Comparison of ENCODE assay signal across 19 cellular contexts in genomic region chr10:113473851-113474250, GRCh38.
A peak's percentile ranks its signal among the peaks of the same experiment; 100 is the strongest.
DNase-seq lines count a peak whose midpoint lies in the region; ATAC-seq and TF ChIP-seq lines count a peak whose summit lies in the region.
"Had no signal": no experiment of that assay in that cellular context is flagged by ENCODE, and none has a peak within 500 bp of the region (broad histone marks: within the 10 kb centered on the region; RNA-seq: fewer than 3 reads in every experiment).

No MANE protein-coding gene starts in this region.

- H3K4me3 Mint-ChIP-seq in osteocyte (ENCODE audit: unreplicated experiment) = no peak overlapping the region
- H3K4me3 Mint-ChIP-seq: activated naive CD8-positive, alpha-beta T cell treated with anti-CD3 and anti-CD28 coated beads, Interleukin-2, amount 10 ng/mL, durations not matched to agents 7 days and 5 days; activated T-helper 17 cell treated with anti-CD3 and anti-CD28 coated beads, Interleukin-2, amount 50 U/mL, for 72 hours; natural killer cell treated with Interleukin-12 subunit alpha and Interleukin-12 subunit beta and Interleukin-15 and Interleukin-18, amount 100 ng/mL, for 72 hours had no signal

- ATAC-seq in Right ventricle myocardium inferior = no peak
- ATAC-seq: activated CD4-positive, CD25-positive, alpha-beta regulatory T cell treated with anti-CD3 and anti-CD28 coated beads, Interleukin-2, amount 50 U/mL, for 24 hours; activated T-helper 17 cell treated with anti-CD3 and anti-CD28 coated beads, Interleukin-2, amount 50 U/mL, for 72 hours; GM12878; natural killer cell treated with Interleukin-12 subunit alpha and Interleukin-12 subunit beta and Interleukin-15 and Interleukin-18, amount 100 ng/mL, for 72 hours had no signal

- H3K4me3 ChIP-seq in AG10803 (ENCODE audit: low read length) = no peak overlapping the region
- H3K4me3 ChIP-seq: GM12878 had no signal

- H3K27ac Mint-ChIP-seq in osteocyte (ENCODE audit: unreplicated experiment) = no peak overlapping the region
- H3K27ac Mint-ChIP-seq: activated naive CD8-positive, alpha-beta T cell treated with anti-CD3 and anti-CD28 coated beads, Interleukin-2, amount 10 ng/mL, durations not matched to agents 7 days and 5 days; activated T-helper 17 cell treated with anti-CD3 and anti-CD28 coated beads, Interleukin-2, amount 50 U/mL, for 72 hours; natural killer cell treated with Interleukin-12 subunit alpha and Interleukin-12 subunit beta and Interleukin-15 and Interleukin-18, amount 100 ng/mL, for 72 hours had no signal

- DNase-seq in AG10803 (ENCODE audit: low read depth) = peak; percentile 93
- peak; percentile 6 for DNase-seq in HCEC 1CT
- DNase-seq in astrocyte of the hippocampus (ENCODE audit: low read depth, low spot score) = peak; percentile 69
- peak; percentile 36 for DNase-seq in osteocyte (ENCODE audit: extremely low spot score, unreplicated experiment)
- no peak for DNase-seq in activated CD4-positive, CD25-positive, alpha-beta regulatory T cell treated with anti-CD3 and anti-CD28 coated beads, Interleukin-2, amount 50 U/mL, for 72 hours
- DNase-seq in LoVo (ENCODE audit: low spot score) = no peak
- no peak for DNase-seq in NCI-H128 (lab: John Stamatoyannopoulos, UW; ENCODE audit: unreplicated experiment)
- no peak for DNase-seq in Right ventricle myocardium inferior (ENCODE audit: missing footprints)
- DNase-seq: ACHN; activated naive CD8-positive, alpha-beta T cell treated with anti-CD3 and anti-CD28 coated beads, Interleukin-2, amount 10 ng/mL, durations not matched to agents 7 days and 5 days; mesendoderm; NCI-H146; NCI-H82; stimulated activated CD4-positive, alpha-beta T cell treated with anti-CD3 and anti-CD28 coated beads, Interleukin-2, amount 100 ng/mL, for 48 hours; T1000 had no signal

- TF ChIP-seq CTCF in AG10803 (conservative IDR thresholded peaks at IDR 0.05; ENCODE audit: low read length) = no peak
- no peak for TF ChIP-seq CTCF in osteocyte (IDR thresholded peaks at IDR 0.05)

- no peaks in the 10 kb centered on the region for H3K36me3 Mint-ChIP-seq in osteocyte (ENCODE audit: unreplicated experiment)
- H3K36me3 Mint-ChIP-seq: activated naive CD8-positive, alpha-beta T cell treated with anti-CD3 and anti-CD28 coated beads, Interleukin-2, amount 10 ng/mL, durations not matched to agents 7 days and 5 days; natural killer cell treated with Interleukin-12 subunit alpha and Interleukin-12 subunit beta and Interleukin-15 and Interleukin-18, amount 100 ng/mL, for 72 hours had no signal

- peaks cover 21% of the 10 kb centered on the region for H3K27me3 Mint-ChIP-seq in osteocyte (ENCODE audit: unreplicated experiment)

- peaks cover 5% of the 10 kb centered on the region for H3K4me1 Mint-ChIP-seq in osteocyte (ENCODE audit: unreplicated experiment)
- H3K4me1 Mint-ChIP-seq: activated naive CD8-positive, alpha-beta T cell treated with anti-CD3 and anti-CD28 coated beads, Interleukin-2, amount 10 ng/mL, durations not matched to agents 7 days and 5 days; activated T-helper 17 cell treated with anti-CD3 and anti-CD28 coated beads, Interleukin-2, amount 50 U/mL, for 72 hours had no signal

- intact Hi-C loops in Right ventricle myocardium inferior (cut with DNase I) = no loop called here

- no peaks in the 10 kb centered on the region for H3K9me3 Mint-ChIP-seq in osteocyte (ENCODE audit: unreplicated experiment)
- H3K9me3 Mint-ChIP-seq: activated T-helper 17 cell treated with anti-CD3 and anti-CD28 coated beads, Interleukin-2, amount 50 U/mL, for 72 hours; natural killer cell treated with Interleukin-12 subunit alpha and Interleukin-12 subunit beta and Interleukin-15 and Interleukin-18, amount 100 ng/mL, for 72 hours had no signal

Comparison
In these comparisons a context has a peak if more than half of its experiments do, and no peak if none do; other contexts are left out.
1. DNase-seq: peak in AG10803 (single experiment), HCEC 1CT (single experiment), astrocyte of the hippocampus (single experiment) and osteocyte (single experiment); none in activated CD4-positive, CD25-positive, alpha-beta regulatory T cell treated with anti-CD3 and anti-CD28 coated beads, Interleukin-2, amount 50 U/mL, for 72 hours (single experiment), LoVo (single experiment), NCI-H128 (single experiment) and Right ventricle myocardium inferior (single experiment).